Comparison of ENCODE assay signal across 8 cellular contexts in genomic region chr9:99824378-99825157, GRCh38. TPM values are rescaled to one million over a fixed set of nuclear protein-coding genes. Genes with fewer than 3 reads are reported as not detected.
DNase-seq lines count a peak whose midpoint lies in the region; FAIRE-seq lines count a peak whose summit lies in the region.

No MANE protein-coding gene starts in this region.

- FAIRE-seq in small intestine (lab: Jason Lieb, UNC) = no peak

- peaks cover 2 to 37% of the 10 kb centered on the region in 2 donors for H3K27me3 ChIP-seq in small intestine (ENCODE audit: control insufficient read depth in 2 of 2, insufficient read depth in 2 of 2, low read length in 2 of 2)

- peaks cover 4 to 11% of the 10 kb centered on the region in 2 donors for H3K4me1 ChIP-seq in small intestine (ENCODE audit: control insufficient read depth in 2 of 2, insufficient read depth in 1 of 2, low read depth in 1 of 2, low read length in 1 of 2)

- peak overlapping the region in 1 of 2 donors; percentile 71 for H3K4me3 ChIP-seq in small intestine (ENCODE audit: low read depth in 1 of 2, low read length in 2 of 2)

- DNase-seq in NCI-H82 (lab: John Stamatoyannopoulos, UW) = peak; percentile 39
- no peak for DNase-seq in NCI-H82 treated with DMSO at 0.1 percent for 48 hours (lab: John Stamatoyannopoulos, UW; ENCODE audit: unreplicated experiment)
- peak; percentile 6 for DNase-seq in RPMI7951 (ENCODE audit: low read depth)
- peak; percentile 48 for DNase-seq in activated naive CD8-positive, alpha-beta T cell treated with anti-CD3 and anti-CD28 coated beads, Interleukin-2, amount 50 U/mL, for 16 hours (ENCODE audit: low read depth, low spot score)
- DNase-seq in hepatic stellate cell (ENCODE audit: low spot score) = peak; percentile 47
- DNase-seq in small intestine = peak; percentile 24
- no peak for DNase-seq in mesenteric fat pad (ENCODE audit: low spot score)
- DNase-seq in NCI-H510A (lab: John Stamatoyannopoulos, UW) = no peak

- WGBS in small intestine, 3 donors = 2 to 4% (median 2%) methylated on average over 49 to 56 of the region's 56 CpGs

- no peaks in the 10 kb centered on the region for H3K36me3 ChIP-seq in small intestine (ENCODE audit: control insufficient read depth in 2 of 2, insufficient read depth in 2 of 2, low read length in 2 of 2)

- H3K9me3 ChIP-seq in small intestine (ENCODE audit: control insufficient read depth, low read depth) = no peaks in the 10 kb centered on the region

- H3K27ac ChIP-seq in small intestine (ENCODE audit: low read depth in 1 of 2, low read length in 1 of 2) = no peak overlapping the region

RNA-seq across cellular contexts. Expression of gene NR4A3, which starts 2.9 kb away (rescaled TPM):
- total RNA-seq in RPMI7951 (2014; rRNA removed; shearing (Covaris generic)) = under 0.01 and 0.10 TPM in 2 replicates
- 1 to 10 TPM in 1 of 3 donors, under 1 TPM in 1, not detected in 1; 0.81 to 1.0 TPM for polyA plus RNA-seq in small intestine
- total RNA-seq in mesenteric fat pad = 124 TPM

Comparison
In these comparisons a context has a peak if more than half of its experiments do, and no peak if none do; other contexts are left out.
1. DNase-seq: peak in NCI-H82 (single experiment), RPMI7951 (single experiment), activated naive CD8-positive, alpha-beta T cell treated with anti-CD3 and anti-CD28 coated beads, Interleukin-2, amount 50 U/mL, for 16 hours (single experiment), hepatic stellate cell (single experiment) and small intestine (single experiment); none in NCI-H82 treated with DMSO at 0.1 percent for 48 hours (single experiment), mesenteric fat pad (single experiment) and NCI-H510A (single experiment).
2. RNA of gene NR4A3, which starts 2.9 kb away (total RNA-seq): 124 TPM in mesenteric fat pad (single experiment); under 0.01 to 0.10 TPM in RPMI7951; every median in the first group is over 100 times any median in the second.